1 cellular context compared by ENCODE assay signal in the genomic region with DNA sequence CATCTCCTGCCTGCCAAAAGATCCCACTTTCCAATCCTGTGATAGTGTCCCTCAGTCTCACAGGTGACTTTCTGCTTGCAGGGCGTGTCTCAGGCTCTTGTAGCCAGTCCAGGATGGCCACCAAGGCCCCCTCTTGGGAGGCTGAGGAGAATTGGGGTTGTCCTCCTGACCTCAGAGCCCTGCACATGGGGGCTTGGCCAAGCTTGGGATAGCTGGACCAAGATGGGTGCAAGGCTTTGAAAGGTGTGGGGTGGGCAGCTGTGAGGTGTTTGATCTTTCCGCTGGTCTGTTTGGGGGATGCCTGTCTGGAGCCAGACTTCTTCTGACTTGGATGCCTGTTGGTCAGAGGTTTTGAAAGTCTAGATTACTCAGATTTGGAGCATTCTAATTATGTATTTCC.
TF ChIP-seq lines count a peak whose summit lies in the region.

No MANE protein-coding gene starts in this region.

TF ChIP-seq in K562, 482 proteins besides CTCF, POLR2A, EP300 and RAD21:
- TF ChIP-seq EHMT2 (IDR thresholded peaks at IDR 0.05): no peak
- no peak for TF ChIP-seq MAFG (tag; conservative IDR thresholded peaks at IDR 0.05)
